ENCODE assay signal across 1 cellular context in the genomic region with DNA sequence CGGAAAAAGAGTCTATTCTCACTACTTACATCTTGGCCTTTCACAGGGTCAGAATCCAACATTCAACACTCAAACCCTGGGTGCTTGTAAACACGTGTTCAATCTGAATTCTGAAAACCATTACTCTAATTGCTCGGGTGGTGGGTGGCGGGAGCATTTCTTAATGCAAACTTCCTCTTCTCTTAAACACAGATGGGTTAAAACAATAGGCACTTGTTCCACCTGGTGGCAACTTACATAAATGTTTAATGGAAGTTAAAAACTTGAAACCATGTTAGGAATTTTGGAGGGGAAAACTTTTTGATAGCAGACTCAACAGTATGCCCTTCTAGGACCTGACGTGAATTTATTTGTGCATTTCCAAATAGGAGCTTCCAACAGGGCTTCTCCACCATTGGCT.
A peak's percentile ranks its signal among the peaks of the same experiment; 100 is the strongest.
TF ChIP-seq lines count a peak whose summit lies in the region.

No MANE protein-coding gene starts in this region.

TF ChIP-seq in HepG2, 621 proteins besides CTCF, POLR2A, EP300 and RAD21 (continued from another document):
- TF ChIP-seq LCORL (IDR thresholded peaks at IDR 0.05) (no peak), LCORL (CRISPR knock-in tag; IDR thresholded peaks at IDR 0.05) (no peak), PHF8 (CRISPR knock-in tag; IDR thresholded peaks at IDR 0.05) (no peak), ZNF44 (CRISPR knock-in tag; IDR thresholded peaks at IDR 0.05) (no peak), STAG1 (CRISPR knock-in tag; IDR thresholded peaks at IDR 0.05) (peak; percentile 31), YEATS4 (CRISPR knock-in tag; IDR thresholded peaks at IDR 0.05; ENCODE audit: borderline replicate concordance) (no peak), ZNF138 (CRISPR knock-in tag; IDR thresholded peaks at IDR 0.05; ENCODE audit: low read depth) (no peak), ZNF644 (CRISPR knock-in tag; IDR thresholded peaks at IDR 0.05; ENCODE audit: low read depth) (no peak), IRX3 (CRISPR knock-in tag; IDR thresholded peaks at IDR 0.05; ENCODE audit: borderline replicate concordance, low read depth) (no peak)
- TF ChIP-seq, protein P1, sequence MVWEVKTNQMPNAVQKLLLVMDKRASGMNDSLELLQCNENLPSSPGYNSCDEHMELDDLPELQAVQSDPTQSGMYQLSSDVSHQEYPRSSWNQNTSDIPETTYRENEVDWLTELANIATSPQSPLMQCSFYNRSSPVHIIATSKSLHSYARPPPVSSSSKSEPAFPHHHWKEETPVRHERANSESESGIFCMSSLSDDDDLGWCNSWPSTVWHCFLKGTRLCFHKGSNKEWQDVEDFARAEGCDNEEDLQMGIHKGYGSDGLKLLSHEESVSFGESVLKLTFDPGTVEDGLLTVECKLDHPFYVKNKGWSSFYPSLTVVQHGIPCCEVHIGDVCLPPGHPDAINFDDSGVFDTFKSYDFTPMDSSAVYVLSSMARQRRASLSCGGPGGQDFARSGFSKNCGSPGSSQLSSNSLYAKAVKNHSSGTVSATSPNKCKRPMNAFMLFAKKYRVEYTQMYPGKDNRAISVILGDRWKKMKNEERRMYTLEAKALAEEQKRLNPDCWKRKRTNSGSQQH (CRISPR knock-in tag; IDR thresholded peaks at IDR 0.05; ENCODE audit: low read depth): no peak
- TF ChIP-seq, protein P2, sequence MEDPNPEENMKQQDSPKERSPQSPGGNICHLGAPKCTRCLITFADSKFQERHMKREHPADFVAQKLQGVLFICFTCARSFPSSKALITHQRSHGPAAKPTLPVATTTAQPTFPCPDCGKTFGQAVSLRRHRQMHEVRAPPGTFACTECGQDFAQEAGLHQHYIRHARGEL (CRISPR knock-in tag; IDR thresholded peaks at IDR 0.05): no peak
